ENCODE assay signal across 11 cellular contexts in genomic region chr7:7474436-7474835, GRCh38.
"Had no signal": no experiment of that assay in that cellular context is flagged by ENCODE, and none has a peak within 500 bp of the region (broad histone marks: within the 10 kb centered on the region; RNA-seq: fewer than 3 reads in every experiment).

No MANE protein-coding gene starts in this region.

- H3K4me1 Mint-ChIP-seq: GM23338, H9 had no signal

- H3K4me1 ChIP-seq: HAP-1 had no signal

- H3K4me2 ChIP-seq: GM23338 had no signal

- DNase-seq: GM23248, GOT3, H7, H9, HCEC 1CT, HFFc6 had no signal

- H3K27ac ChIP-seq: GM23248 had no signal

- H2AFZ ChIP-seq: GM23248, GM23338 had no signal

- H3K27ac Mint-ChIP-seq: GM23338, H9, HFFc6 had no signal

- H3K9ac ChIP-seq: GM23248 had no signal

- H3K4me3 ChIP-seq: GM23248, GM23338, HAP-1 had no signal

- H3K9me3 ChIP-seq: HAP-1 had no signal

- FAIRE-seq: H1, H54 had no signal

- H3K36me3 ChIP-seq: HAP-1 had no signal

- ATAC-seq: GM23338, HCT116 had no signal

- H3K4me3 Mint-ChIP-seq: GM23338, H9, HFFc6 had no signal
